ENCODE assay signal across 10 cellular contexts in the genomic region with DNA sequence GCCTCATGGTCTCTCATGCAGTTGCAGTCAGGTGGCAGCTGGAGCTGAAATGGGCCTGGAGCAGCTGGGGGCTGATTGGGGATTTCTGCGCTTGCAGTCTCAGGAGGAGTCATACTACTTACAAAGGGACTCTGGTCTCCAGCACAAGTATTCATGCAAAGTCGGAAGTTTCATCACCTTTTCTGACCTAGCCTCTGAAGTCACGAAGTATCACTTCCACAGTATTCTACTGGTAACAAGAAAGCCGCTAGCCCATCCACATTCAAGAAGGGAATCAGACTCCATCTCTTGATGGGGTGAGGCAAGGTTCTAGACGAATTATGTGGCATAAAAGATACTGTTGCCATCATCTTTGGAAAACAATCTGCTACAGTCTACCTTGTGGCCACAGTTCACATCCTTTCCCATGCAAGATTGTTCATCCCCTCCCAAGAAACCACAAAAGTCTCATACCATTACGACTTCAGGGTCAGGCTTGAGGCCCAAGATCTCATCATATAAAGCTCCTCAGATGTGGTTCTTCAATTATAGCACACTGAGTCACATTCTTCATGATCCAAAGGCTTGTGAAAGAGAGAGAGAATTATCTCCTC.
DNase-seq lines count a peak whose midpoint lies in the region; ATAC-seq and TF ChIP-seq lines count a peak whose summit lies in the region.
"Had no signal": no experiment of that assay in that cellular context is flagged by ENCODE, and none has a peak within 500 bp of the region (broad histone marks: within the 10 kb centered on the region; RNA-seq: fewer than 3 reads in every experiment).

No MANE protein-coding gene starts in this region.

- no peak overlapping the region for H3K4me3 Mint-ChIP-seq in osteocyte (ENCODE audit: unreplicated experiment)

- peak; percentile 94 for ATAC-seq in GM21529 (IDR thresholded peaks at IDR 0.05; ENCODE audit: unreplicated experiment)
- peak; percentile 56 for ATAC-seq in HG03558 (IDR thresholded peaks at IDR 0.05; ENCODE audit: extremely low read depth, unreplicated experiment)
- ATAC-seq in left ventricle myocardium superior: no peak
- ATAC-seq: mucosa of descending colon had no signal

- H3K27me3 Mint-ChIP-seq in osteocyte (ENCODE audit: unreplicated experiment): no peaks in the 10 kb centered on the region

- H3K36me3 Mint-ChIP-seq in osteocyte (ENCODE audit: unreplicated experiment): peaks cover 20% of the 10 kb centered on the region

- TF ChIP-seq CTCF in GM10266 (IDR thresholded peaks at IDR 0.05; ENCODE audit: control insufficient read depth, insufficient read depth, low read depth, missing control alignments) (no peak), osteocyte (IDR thresholded peaks at IDR 0.05) (no peak)

- no peaks in the 10 kb centered on the region for H3K9me3 Mint-ChIP-seq in osteocyte (ENCODE audit: unreplicated experiment)

- H3K27ac Mint-ChIP-seq in osteocyte (ENCODE audit: unreplicated experiment): no peak overlapping the region

- DNase-seq in GM10266 (ENCODE audit: extremely low spot score): peak; percentile 29
- DNase-seq in fibroblast of peridontal ligament (ENCODE audit: extremely low read depth): peak; percentile 84
- DNase-seq in COLO668 (lab: John Stamatoyannopoulos, UW; ENCODE audit: unreplicated experiment): no peak
- no peak for DNase-seq in left ventricle myocardium superior
- no peak for DNase-seq in 8988T
- no peak for DNase-seq in osteocyte (ENCODE audit: extremely low spot score, unreplicated experiment)
- DNase-seq: DMS79 treated with DMSO at 0.1 percent for 48 hours, mucosa of descending colon had no signal

- H3K4me1 Mint-ChIP-seq in osteocyte (ENCODE audit: unreplicated experiment): no peaks in the 10 kb centered on the region

- intact Hi-C loops in left ventricle myocardium superior (cut with micrococcal nuclease): no loop called here

Comparison
In these comparisons a context has a peak if more than half of its experiments do, and no peak if none do; other contexts are left out.
1. DNase-seq: peak in GM10266 (single experiment) and fibroblast of peridontal ligament (single experiment); none in COLO668 (single experiment), left ventricle myocardium superior (single experiment), 8988T (single experiment) and osteocyte (single experiment).